ENCODE assay signal across 15 cellular contexts in genomic region chr6:35967059-35967769, GRCh38. TPM values are rescaled to one million over a fixed set of nuclear protein-coding genes. Genes with fewer than 3 reads are reported as not detected.
DNase-seq lines count a peak whose midpoint lies in the region; ATAC-seq, FAIRE-seq and TF ChIP-seq lines count a peak whose summit lies in the region.
"Had no signal": no experiment of that assay in that cellular context is flagged by ENCODE, and none has a peak within 500 bp of the region (broad histone marks: within the 10 kb centered on the region; RNA-seq: fewer than 3 reads in every experiment).

No MANE protein-coding gene starts in this region.

- TF ChIP-seq RAD21 in Ishikawa (IDR thresholded peaks at IDR 0.05; ENCODE audit: low read depth) (no peak), HepG2 (CRISPR knock-in tag; IDR thresholded peaks at IDR 0.05) (no peak)

- no peaks in the 10 kb centered on the region for H3K36me3 ChIP-seq in HepG2 (replicated peaks in 1 of 2; ENCODE audit: control insufficient read depth in 1 of 2, insufficient read depth in 2 of 2, low read length in 2 of 2)
- H3K36me3 ChIP-seq in CD8-positive, alpha-beta memory T cell (ENCODE audit: insufficient read depth, low read length), result no peaks in the 10 kb centered on the region

- TF ChIP-seq CTCF in VCaP (conservative IDR thresholded peaks at IDR 0.05), result no peak
- TF ChIP-seq CTCF in HepG2 (CRISPR knock-in tag; IDR thresholded peaks at IDR 0.05), result no peak

- intact Hi-C loops in HepG2 (cut with micrococcal nuclease; ENCODE audit: unreplicated experiment), result no loop called here

- no peaks in the 10 kb centered on the region for H3K27me3 ChIP-seq in HepG2 (ENCODE audit: control insufficient read depth in 1 of 2, insufficient read depth in 2 of 2, low read length in 2 of 2)
- H3K27me3 ChIP-seq in CD8-positive, alpha-beta memory T cell (ENCODE audit: insufficient read depth, low read length, poor library complexity, severe bottlenecking), result no peaks in the 10 kb centered on the region

- H3K27ac ChIP-seq in VCaP (peak overlapping the region; percentile 47), HepG2 (ENCODE audit: extremely low read length, insufficient read depth, low read length) (peak overlapping the region; percentile 28)
- H3K27ac ChIP-seq in CD8-positive, alpha-beta memory T cell (ENCODE audit: low read depth, low read length), result no peak overlapping the region

- 24% methylated on average over 4 of the region's 4 CpGs for WGBS in HepG2 (ENCODE audit: low lambda C conversion rate)

- peaks cover 51% of the 10 kb centered on the region for H3K4me1 ChIP-seq in HepG2 (ENCODE audit: insufficient read depth, low read length)
- no peaks in the 10 kb centered on the region for H3K4me1 ChIP-seq in CD8-positive, alpha-beta memory T cell (ENCODE audit: insufficient read depth, low read length)

- H3K9me3 ChIP-seq in HepG2 (ENCODE audit: low read length), result no peaks in the 10 kb centered on the region
- H3K9me3 ChIP-seq in CD8-positive, alpha-beta memory T cell (ENCODE audit: low read length), result no peaks in the 10 kb centered on the region

- peak overlapping the region in 2 of 3 experiments; percentile 14 to 44; a peak in 1 of 6 replicates for H3K4me3 ChIP-seq in HepG2 (replicated peaks in 1 of 3; ENCODE audit: insufficient read depth in 1 of 3, low read depth in 2 of 3, low read length in 3 of 3)
- H3K4me3 ChIP-seq in CD8-positive, alpha-beta memory T cell (ENCODE audit: low read length), result no peak overlapping the region

- no TSS peak for BruUV-seq in HepG2 (replicated peaks; lab: Mats Ljungman, UMichigan)

- no peak overlapping the region for H3K4me3 Mint-ChIP-seq in CD8-positive, alpha-beta memory T cell
- H3K4me3 Mint-ChIP-seq: activated CD4-positive, alpha-beta T cell treated with anti-CD3 and anti-CD28 coated beads for 36 hours; neural crest cell had no signal

- peak; percentile 94 for ATAC-seq in HepG2
- ATAC-seq: activated CD4-positive, alpha-beta T cell treated with anti-CD3 and anti-CD28 coated beads for 36 hours had no signal

- no peak for TF ChIP-seq POLR2A in HepG2 (IDR thresholded peaks at IDR 0.05; ENCODE audit: insufficient read depth in 1 of 2, low read depth in 2 of 2, low read length in 2 of 2)

- no peak overlapping the region; the same call in 1 of the 2 replicates for H3K9ac ChIP-seq in HepG2 (ENCODE audit: insufficient read depth, low read depth, low read length)

- DNase-seq in COLO668 (lab: John Stamatoyannopoulos, UW; ENCODE audit: unreplicated experiment) (peak; percentile 16), HepG2 (ENCODE audit: low spot score) (peak; percentile 68), NCI-H1930 (lab: John Stamatoyannopoulos, UW) (no peak), OCI-M1 (lab: John Stamatoyannopoulos, UW) (no peak)
- DNase-seq in activated CD8-positive, alpha-beta memory T cell treated with anti-CD3 and anti-CD28 coated beads, Interleukin-2, amount 50 U/mL, for 4 hours, result no peak
- no peak for DNase-seq in CD8-positive, alpha-beta memory T cell
- DNase-seq: activated CD4-positive, alpha-beta T cell treated with anti-CD3 and anti-CD28 coated beads for 36 hours; mesenchymal stem cell; MM.1S; stimulated activated CD4-positive, alpha-beta T cell treated with anti-CD3 and anti-CD28 coated beads, Interleukin-4, amount 100 ng/mL, for 1 hour had no signal

- H3K4me1 Mint-ChIP-seq in CD8-positive, alpha-beta memory T cell, result no peaks in the 10 kb centered on the region
- H3K4me1 Mint-ChIP-seq: neural crest cell had no signal

- H3K36me3 Mint-ChIP-seq in CD8-positive, alpha-beta memory T cell, result no peaks in the 10 kb centered on the region

- H3K9me3 Mint-ChIP-seq in CD8-positive, alpha-beta memory T cell, result no peaks in the 10 kb centered on the region
- H3K9me3 Mint-ChIP-seq: neural crest cell had no signal

- peak; percentile 30; the same call in 1 of the 2 replicates for TF ChIP-seq EP300 in Ishikawa (IDR thresholded peaks at IDR 0.05; ENCODE audit: borderline replicate concordance)
- TF ChIP-seq EP300 in HepG2 (IDR thresholded peaks at IDR 0.05; ENCODE audit: low read depth in 2 of 2, low read length in 2 of 2), result no peak
- TF ChIP-seq EP300 in HepG2 (CRISPR knock-in tag; IDR thresholded peaks at IDR 0.05; ENCODE audit: borderline replicate concordance), result no peak

- H3K4me2 ChIP-seq in HepG2 (ENCODE audit: low read depth, low read length), result peak overlapping the region; percentile 82

- H4K20me1 ChIP-seq in HepG2 (ENCODE audit: insufficient read depth, low read length), result no peaks in the 10 kb centered on the region

- peak overlapping the region in 1 of 8 donors; percentile 24 for H3K27ac Mint-ChIP-seq in CD8-positive, alpha-beta memory T cell
- H3K27ac Mint-ChIP-seq: activated CD4-positive, alpha-beta T cell treated with anti-CD3 and anti-CD28 coated beads for 36 hours had no signal

- H3K79me2 ChIP-seq in HepG2 (ENCODE audit: insufficient read depth, low read length), result no peaks in the 10 kb centered on the region

- CTCF ChIA-PET in HepG2 (lab: Yijun Ruan, JAX; ENCODE audit: low intra/inter-chr PET ratio, low total read pairs), result no interaction called here
- CTCF ChIA-PET in CD8-positive, alpha-beta memory T cell (lab: Charles Lee), result no interaction called here

- POLR2A ChIA-PET in HepG2 (lab: Yijun Ruan, JAX), result interaction anchor here (1.0 to 1.1 kb wide), 2 partner anchors 46 to 60 kb away, joined by 3 to 7 read pairs; partner anchors contain the start of gene MAPK14
- POLR2A ChIA-PET in CD8-positive, alpha-beta memory T cell (lab: Charles Lee), result no interaction called here

- peaks cover 0 to 11% of the 10 kb centered on the region in 2 donors for H3K27me3 Mint-ChIP-seq in CD8-positive, alpha-beta memory T cell

- H2AFZ ChIP-seq in HepG2 (ENCODE audit: low read length), result peak overlapping the region; percentile 68

- in situ Hi-C loops in HepG2 (cut with HindIII; ENCODE audit: extremely low pct_ligation_motif_present, low pct_unique_long_range_greater_than_20kb), result no loop called here

- peak; percentile 73 for FAIRE-seq in HepG2 (lab: Jason Lieb, UNC)
- FAIRE-seq: colon, frontal cortex had no signal

TF ChIP-seq in Ishikawa, 13 proteins besides CTCF, POLR2A, EP300 and RAD21 (continues in another document):
- TF ChIP-seq FOXM1 (IDR thresholded peaks at IDR 0.05; ENCODE audit: borderline replicate concordance, low read depth) (no peak), EGR1 (IDR thresholded peaks at IDR 0.05) (no peak)

TF ChIP-seq in HepG2, 621 proteins besides CTCF, POLR2A, EP300 and RAD21 (continues in another document):
- TF ChIP-seq NFRKB (IDR thresholded peaks at IDR 0.05), result no peak
- 0 out of 2 replicates have a peak, but pooled peaks have one; percentile 37 for TF ChIP-seq NAIF1 (CRISPR knock-in tag; IDR thresholded peaks at IDR 0.05; ENCODE audit: borderline replicate concordance)

RNA-seq across cellular contexts. Expression of gene SRPK1, which starts 46.3 kb away (rescaled TPM):
- 142 and 184 TPM in 2 replicates for total RNA-seq in HepG2 (2016; rRNA removed; fragmentation: Illumina TruSeq; extraction: Trizol)
- 27.0 and 30.7 TPM in 2 replicates for total RNA-seq in HepG2 (2016; cell fraction: cytosol; rRNA removed; fragmentation: Illumina TruSeq; extraction: Trizol; ENCODE audit: low read depth)
- 139 and 172 TPM in 2 replicates for total RNA-seq in HepG2 (2016; cell fraction: insoluble cytoplasmic fraction; rRNA removed; fragmentation: Illumina TruSeq; extraction: Trizol)
- total RNA-seq in HepG2 (2016; cell fraction: membrane; rRNA removed; fragmentation: Illumina TruSeq; extraction: Trizol), result 53.8 and 63.2 TPM in 2 replicates
- 163 and 181 TPM in 2 replicates for total RNA-seq in HepG2 (2016; cell fraction: nucleus; rRNA removed; fragmentation: Illumina TruSeq; extraction: Trizol)
- polyA plus RNA-seq in HepG2 (2011; rRNA removed), result 50.6 and 56.4 TPM in 2 replicates
- polyA plus RNA-seq in HepG2 (2011; cell fraction: cytosol; rRNA removed), result 22.5 and 36.0 TPM in 2 replicates
- 66.5 and 79.9 TPM in 2 replicates for polyA plus RNA-seq in HepG2 (2011; cell fraction: nucleus; rRNA removed)
- polyA plus RNA-seq in HepG2 (2012), result 57.5 and 57.8 TPM in 2 replicates
- polyA plus RNA-seq in HepG2 (2016; cell fraction: cytosol; fragmentation: Illumina TruSeq; extraction: Trizol; ENCODE audit: low read depth), result 7.4 and 8.0 TPM in 2 replicates
- 125 and 129 TPM in 2 replicates for polyA plus RNA-seq in HepG2 (2016; cell fraction: insoluble cytoplasmic fraction; fragmentation: Illumina TruSeq; extraction: Trizol; ENCODE audit: low read depth)
- polyA plus RNA-seq in HepG2 (2016; cell fraction: membrane; fragmentation: Illumina TruSeq; extraction: Trizol; ENCODE audit: low read depth), result 21.8 and 23.6 TPM in 2 replicates
- 173 and 179 TPM in 2 replicates for polyA plus RNA-seq in HepG2 (2016; cell fraction: nucleus; fragmentation: Illumina TruSeq; extraction: Trizol; ENCODE audit: insufficient read depth, low read depth)
- 76.8 and 87.1 TPM in 2 replicates for polyA minus RNA-seq in HepG2 (2011; rRNA and poly(A)+ RNA removed; ENCODE audit: low replicate concordance)
- 63.8 and 80.5 TPM in 2 replicates for polyA minus RNA-seq in HepG2 (2011; cell fraction: cytosol; rRNA and poly(A)+ RNA removed)
- polyA minus RNA-seq in HepG2 (2011; cell fraction: nucleus; rRNA and poly(A)+ RNA removed), result 233 and 277 TPM in 2 replicates
- 100 to 1,000 TPM; 114 TPM for total RNA-seq in CD8-positive, alpha-beta memory T cell
- polyA plus RNA-seq in CD8-positive, alpha-beta memory T cell, result 49.1 TPM

RNA-seq across cellular contexts. Expression of gene SLC26A8, which starts 57.2 kb away (rescaled TPM):
- total RNA-seq in HepG2 (2016; rRNA removed; fragmentation: Illumina TruSeq; extraction: Trizol), result not detected in 2 replicates
- not detected in 2 replicates for total RNA-seq in HepG2 (2016; cell fraction: cytosol; rRNA removed; fragmentation: Illumina TruSeq; extraction: Trizol; ENCODE audit: low read depth)
- 0.11 TPM in 1 of 2 replicates, not detected in the other for total RNA-seq in HepG2 (2016; cell fraction: insoluble cytoplasmic fraction; rRNA removed; fragmentation: Illumina TruSeq; extraction: Trizol)
- total RNA-seq in HepG2 (2016; cell fraction: membrane; rRNA removed; fragmentation: Illumina TruSeq; extraction: Trizol), result not detected in 2 replicates
- 0.09 and 0.12 TPM in 2 replicates for total RNA-seq in HepG2 (2016; cell fraction: nucleus; rRNA removed; fragmentation: Illumina TruSeq; extraction: Trizol)
- polyA plus RNA-seq in HepG2 (2011; rRNA removed), result 0.42 and 0.46 TPM in 2 replicates
- polyA plus RNA-seq in HepG2 (2011; cell fraction: cytosol; rRNA removed), result 0.16 and 0.17 TPM in 2 replicates
- 0.64 and 1.1 TPM in 2 replicates for polyA plus RNA-seq in HepG2 (2011; cell fraction: nucleus; rRNA removed)
- polyA plus RNA-seq in HepG2 (2012), result 0.05 and 0.16 TPM in 2 replicates
- not detected in 2 replicates for polyA plus RNA-seq in HepG2 (2016; cell fraction: cytosol; fragmentation: Illumina TruSeq; extraction: Trizol; ENCODE audit: low read depth)
- polyA plus RNA-seq in HepG2 (2016; cell fraction: insoluble cytoplasmic fraction; fragmentation: Illumina TruSeq; extraction: Trizol; ENCODE audit: low read depth), result 0.11 TPM in 1 of 2 replicates, not detected in the other
- not detected in 2 replicates for polyA plus RNA-seq in HepG2 (2016; cell fraction: membrane; fragmentation: Illumina TruSeq; extraction: Trizol; ENCODE audit: low read depth)
- polyA plus RNA-seq in HepG2 (2016; cell fraction: nucleus; fragmentation: Illumina TruSeq; extraction: Trizol; ENCODE audit: insufficient read depth, low read depth), result 0.15 and 0.28 TPM in 2 replicates
- 0.42 TPM in 1 of 2 replicates, not detected in the other for polyA minus RNA-seq in HepG2 (2011; rRNA and poly(A)+ RNA removed; ENCODE audit: low replicate concordance)
- polyA minus RNA-seq in HepG2 (2011; cell fraction: cytosol; rRNA and poly(A)+ RNA removed), result 0.26 TPM in 1 of 2 replicates, not detected in the other
- 0.39 and 0.50 TPM in 2 replicates for polyA minus RNA-seq in HepG2 (2011; cell fraction: nucleus; rRNA and poly(A)+ RNA removed)
- total RNA-seq in CD8-positive, alpha-beta memory T cell, result not detected
- not detected for polyA plus RNA-seq in CD8-positive, alpha-beta memory T cell
- total RNA-seq: activated CD4-positive, alpha-beta T cell treated with anti-CD3 and anti-CD28 coated beads for 36 hours had no signal

Comparison
In these comparisons a context has a peak if more than half of its experiments do, and no peak if none do; other contexts are left out.
1. DNase-seq: peak in COLO668 (single experiment) and HepG2 (single experiment); none in activated CD8-positive, alpha-beta memory T cell treated with anti-CD3 and anti-CD28 coated beads, Interleukin-2, amount 50 U/mL, for 4 hours (single experiment), NCI-H1930 (0 of 2), OCI-M1 (single experiment) and CD8-positive, alpha-beta memory T cell (0 of 5).